ENCODE assay signal across 8 cellular contexts in genomic region chr13:81171065-81171647, GRCh38.
A peak's percentile ranks its signal among the peaks of the same experiment; 100 is the strongest.
DNase-seq lines count a peak whose midpoint lies in the region; ATAC-seq and TF ChIP-seq lines count a peak whose summit lies in the region.

No MANE protein-coding gene starts in this region.

- DNase-seq in GM10248 (ENCODE audit: extremely low spot score) (no peak), NCI-H748 (lab: John Stamatoyannopoulos, UW; ENCODE audit: unreplicated experiment) (peak; percentile 51), epithelial cell of esophagus (ENCODE audit: low read depth) (peak; percentile 28), gastrocnemius medialis (no peak), hypothalamus (lab: John Stamatoyannopoulos, UW) (no peak)
- DNase-seq in activated CD8-positive, alpha-beta memory T cell treated with anti-CD3 and anti-CD28 coated beads, Interleukin-2, amount 50 U/mL, for 48 hours = no peak

- no peaks in the 10 kb centered on the region for H3K36me3 ChIP-seq in gastrocnemius medialis

- ATAC-seq in HG02623 (IDR thresholded peaks at IDR 0.05; ENCODE audit: unreplicated experiment) (peak; percentile 65), gastrocnemius medialis (no peak), GM21515 (IDR thresholded peaks at IDR 0.05; ENCODE audit: unreplicated experiment) (no peak)

- no peaks in the 10 kb centered on the region for H3K4me1 ChIP-seq in gastrocnemius medialis

- in situ Hi-C loops in gastrocnemius medialis (cut with MboI; ENCODE audit: low sequenced_read_pairs in 4 of 4) = no loop called here

- POLR2A ChIA-PET in GM10248 (lab: Yijun Ruan, JAX) = no interaction called here

- no peaks in the 10 kb centered on the region for H3K27me3 ChIP-seq in gastrocnemius medialis

- TF ChIP-seq CTCF in GM10248 (IDR thresholded peaks at IDR 0.05; ENCODE audit: control extremely low read depth, extremely low read depth, low read depth, missing control alignments) (peak; percentile 46), epithelial cell of esophagus (IDR thresholded peaks at IDR 0.05; ENCODE audit: insufficient read depth, low read depth, low read length, missing control alignments) (peak; percentile 47), gastrocnemius medialis (IDR thresholded peaks at IDR 0.05 in 4 of 5, conservative IDR thresholded peaks at IDR 0.05 in 1 of 5) (peak in 3 of 5 experiments; percentile 27 to 53 (median 37))

- intact Hi-C loops in gastrocnemius medialis (cut with DNase I; ENCODE audit: low total_unique reads) = no loop called here

- H3K9me3 ChIP-seq in gastrocnemius medialis = no peaks in the 10 kb centered on the region

- CTCF ChIA-PET in GM10248 (lab: Yijun Ruan, JAX) = interaction anchor here (0.6 to 2.0 kb wide), 7 partner anchors 10 to 1160 kb away, joined by 3 to 13 read pairs (median 4); no protein-coding TSS in a partner anchor

- H3K4me3 ChIP-seq in epithelial cell of esophagus (ENCODE audit: low read length) (no peak overlapping the region), gastrocnemius medialis (no peak overlapping the region)

- no peak for TF ChIP-seq POLR2A in gastrocnemius medialis (IDR thresholded peaks at IDR 0.05)

- H3K27ac ChIP-seq in gastrocnemius medialis = no peak overlapping the region

Comparison
In these comparisons a context has a peak if more than half of its experiments do, and no peak if none do; other contexts are left out.
1. DNase-seq: peak in NCI-H748 (single experiment) and epithelial cell of esophagus (single experiment); none in GM10248 (single experiment), gastrocnemius medialis (0 of 2), hypothalamus (0 of 51) and activated CD8-positive, alpha-beta memory T cell treated with anti-CD3 and anti-CD28 coated beads, Interleukin-2, amount 50 U/mL, for 48 hours (single experiment).
2. Peak in every context shown above with its lines, with median percentiles within 50 percentile points of each other: CTCF ChIP-seq.